In genomic region chr17:40510328-40510648, GRCh38 we compare ENCODE assay signal across 15 cellular contexts. TPM values are rescaled to one million over a fixed set of nuclear protein-coding genes. Genes with fewer than 3 reads are reported as not detected.
DNase-seq lines count a peak whose midpoint lies in the region; ATAC-seq and TF ChIP-seq lines count a peak whose summit lies in the region.
"Had no signal": no experiment of that assay in that cellular context is flagged by ENCODE, and none has a peak within 500 bp of the region (broad histone marks: within the 10 kb centered on the region; RNA-seq: fewer than 3 reads in every experiment).

No MANE protein-coding gene starts in this region.

- no peak for TF ChIP-seq CTCF in foreskin keratinocyte (conservative IDR thresholded peaks at IDR 0.05)
- TF ChIP-seq CTCF in spleen (IDR thresholded peaks at IDR 0.05 in 8 of 11, conservative IDR thresholded peaks at IDR 0.05 in 3 of 11) = no peak

- no peak for TF ChIP-seq POLR2A in spleen (IDR thresholded peaks at IDR 0.05)

- no peak overlapping the region for H3K4me3 ChIP-seq in spleen
- H3K4me3 ChIP-seq: ovary had no signal

- H3K27ac ChIP-seq in foreskin keratinocyte (peak overlapping the region; percentile 88), spleen (no peak overlapping the region)
- H3K27ac ChIP-seq: 22Rv1, ovary had no signal

- H3K4me1 ChIP-seq in foreskin keratinocyte = peaks cover 19% of the 10 kb centered on the region
- H3K4me1 ChIP-seq in spleen = peaks cover 3 to 14% (median 5%) of the 10 kb centered on the region in 6 donors

- H3K9me3 ChIP-seq in spleen = no peaks in the 10 kb centered on the region
- H3K9me3 ChIP-seq: ovary had no signal

- DNase-seq in DMS 273 (lab: John Stamatoyannopoulos, UW; ENCODE audit: unreplicated experiment) = peak; percentile 63
- DNase-seq in DMS 273 treated with DMSO at 0.1 percent for 48 hours (lab: John Stamatoyannopoulos, UW) = no peak
- peak; percentile 70 for DNase-seq in SW480 (ENCODE audit: low spot score)
- peak; percentile 96 to 99 for DNase-seq in foreskin keratinocyte
- DNase-seq in spleen = peak; percentile 59
- no peak for DNase-seq in NCI-H187 (lab: John Stamatoyannopoulos, UW)
- DNase-seq: activated CD4-positive, alpha-beta T cell treated with anti-CD3 and anti-CD28 coated beads for 36 hours; activated naive CD4-positive, alpha-beta T cell treated with anti-CD3 and anti-CD28 coated beads, Interleukin-2, amount 50 U/mL, for 16 hours; DMS79 treated with DMSO at 0.1 percent for 48 hours; kidney; NCI-H1436 had no signal

- 70 to 94% (median 87%) methylated on average over 8 of the region's 8 CpGs for WGBS in spleen, 5 donors

- no peaks in the 10 kb centered on the region for H3K36me3 ChIP-seq in spleen
- H3K36me3 ChIP-seq: ovary had no signal

- ATAC-seq in foreskin keratinocyte (peak; percentile 97), HG03139 (IDR thresholded peaks at IDR 0.05; ENCODE audit: unreplicated experiment) (no peak), GM19324 (IDR thresholded peaks at IDR 0.05; ENCODE audit: low FRiP score, unreplicated experiment) (no peak)
- ATAC-seq: activated CD4-positive, alpha-beta T cell treated with anti-CD3 and anti-CD28 coated beads for 36 hours had no signal

- intact Hi-C loops in spleen (cut with DNase I; ENCODE audit: low total_unique reads) = no loop called here

- H3K27me3 ChIP-seq in foreskin keratinocyte = no peaks in the 10 kb centered on the region
- H3K27me3 ChIP-seq in spleen (replicated peaks in 1 of 7) = peaks cover 0 to 5% (median 0%) of the 10 kb centered on the region in 7 donors
- H3K27me3 ChIP-seq: ovary had no signal

RNA-seq across cellular contexts. Expression of gene TNS4, which starts 8.9 kb away (rescaled TPM):
- 285 and 352 TPM in 2 replicates for total RNA-seq in foreskin keratinocyte
- polyA plus RNA-seq in foreskin keratinocyte = 271 and 305 TPM in 2 replicates
- 1 to 10 TPM in 1 of 7 donors, under 1 TPM in 5, not detected in 1; 0.14 to 1.3 (median 0.41) TPM for total RNA-seq in spleen
- under 1 TPM; 0.15 to 0.45 (median 0.21) TPM for polyA plus RNA-seq in spleen

RNA-seq across cellular contexts. Expression of gene CCR7, which starts 55.0 kb away (rescaled TPM):
- total RNA-seq in foreskin keratinocyte (not detected in 2 replicates), spleen (10 to 100 TPM; 31.9 to 77.4 (median 49.9) TPM)
- polyA plus RNA-seq in foreskin keratinocyte (not detected in 2 replicates), spleen (10 to 100 TPM; 29.0 to 79.1 (median 63.5) TPM)

Comparison
In these comparisons a context has a peak if more than half of its experiments do, and no peak if none do; other contexts are left out.
1. DNase-seq: peak in DMS 273 (single experiment), SW480 (single experiment), foreskin keratinocyte (2 of 2) and spleen (single experiment); none in DMS 273 treated with DMSO at 0.1 percent for 48 hours (single experiment) and NCI-H187 (0 of 2).
2. RNA of gene TNS4, which starts 8.9 kb away (total RNA-seq): 285 to 352 TPM in foreskin keratinocyte; 0.14 to 1.3 TPM in spleen; every median in the first group is over 100 times any median in the second.
3. RNA of gene CCR7, which starts 55.0 kb away (total RNA-seq): 31.9 to 77.4 TPM in spleen; not detected in foreskin keratinocyte; every median in the first group is over 10 times any median in the second.